22 cellular contexts compared by ENCODE assay signal in genomic region chr15:99430881-99431401, GRCh38.
A peak's percentile ranks its signal among the peaks of the same experiment; 100 is the strongest.
DNase-seq lines count a peak whose midpoint lies in the region; ATAC-seq and TF ChIP-seq lines count a peak whose summit lies in the region.
"Had no signal": no experiment of that assay in that cellular context is flagged by ENCODE, and none has a peak within 500 bp of the region (broad histone marks: within the 10 kb centered on the region; RNA-seq: fewer than 3 reads in every experiment).

No MANE protein-coding gene starts in this region.

- H3K36me3 Mint-ChIP-seq in type B pancreatic cell: no peaks in the 10 kb centered on the region
- H3K36me3 Mint-ChIP-seq: CD8-positive, alpha-beta T cell had no signal

- ATAC-seq in Right ventricle myocardium superior (ENCODE audit: poor library complexity) (peak; percentile 62), mucosa of descending colon (no peak), HG03175 (IDR thresholded peaks at IDR 0.05; ENCODE audit: unreplicated experiment) (no peak)
- ATAC-seq: activated T-cell treated with anti-CD3 and anti-CD28 coated beads, Interleukin-2, amount 50 U/mL, for 72 hours; CD8-positive, alpha-beta T cell; Panc1; pancreas had no signal

- no peak overlapping the region for H3K27ac Mint-ChIP-seq in type B pancreatic cell
- H3K27ac Mint-ChIP-seq: activated T-cell treated with anti-CD3 and anti-CD28 coated beads, Interleukin-2, amount 50 U/mL, for 72 hours had no signal

- no peaks in the 10 kb centered on the region for H3K27me3 Mint-ChIP-seq in type B pancreatic cell

- no peak overlapping the region for H3K4me3 Mint-ChIP-seq in type B pancreatic cell
- H3K4me3 Mint-ChIP-seq: activated T-cell treated with anti-CD3 and anti-CD28 coated beads, Interleukin-2, amount 50 U/mL, for 72 hours; CD8-positive, alpha-beta T cell had no signal

- H3K27ac ChIP-seq in tibial artery: no peak overlapping the region
- H3K27ac ChIP-seq: adrenal gland, cardiac muscle cell, pancreas had no signal

- H3K36me3 ChIP-seq in mucosa of descending colon (ENCODE audit: low read depth) (no peaks in the 10 kb centered on the region), tibial artery (no peaks in the 10 kb centered on the region)
- H3K36me3 ChIP-seq: adrenal gland, cardiac muscle cell, pancreas had no signal

- H3K9me3 ChIP-seq in mucosa of descending colon (no peaks in the 10 kb centered on the region), tibial artery (no peaks in the 10 kb centered on the region)
- H3K9me3 ChIP-seq: adrenal gland, pancreas had no signal

- peaks cover 26% of the 10 kb centered on the region for H3K4me1 Mint-ChIP-seq in type B pancreatic cell (ENCODE audit: unreplicated experiment)

- H3K9me3 Mint-ChIP-seq in type B pancreatic cell: no peaks in the 10 kb centered on the region
- H3K9me3 Mint-ChIP-seq: activated T-cell treated with anti-CD3 and anti-CD28 coated beads, Interleukin-2, amount 50 U/mL, for 72 hours; CD8-positive, alpha-beta T cell had no signal

- peak; percentile 51 for DNase-seq in activated effector memory CD4-positive, alpha-beta T cell treated with anti-CD3 and anti-CD28 coated beads, Interleukin-2, amount 50 U/mL, for 16 hours
- DNase-seq in activated effector memory CD4-positive, alpha-beta T cell treated with Interleukin-2 at 50 U/mL for 16 hours: no peak
- DNase-seq in Right ventricle myocardium superior: peak; percentile 61
- DNase-seq in mucosa of descending colon: peak in 2 of 3 donors; percentile 19 to 34
- peak; percentile 14 to 45 for DNase-seq in tibial artery
- DNase-seq in type B pancreatic cell (ENCODE audit: extremely low spot score, unreplicated experiment): no peak
- no peak for DNase-seq in Ammon's horn (ENCODE audit: low spot score)
- DNase-seq: activated CD4-positive, alpha-beta T cell treated with anti-CD3 and anti-CD28 coated beads, Interleukin-2, amount 50 U/mL, for 4 hours; activated T-cell treated with anti-CD3 and anti-CD28 coated beads, Interleukin-2, amount 50 U/mL, for 72 hours; CD8-positive, alpha-beta T cell; DMS79; effector CD4-positive, alpha-beta T cell; HCEC 1CT; islet precursor cell; Karpas-422; NCI-H1105 treated with DMSO at 0.1 percent for 48 hours; small intestine had no signal

- intact Hi-C loops in Right ventricle myocardium superior (cut with DNase I): no loop called here
- intact Hi-C loops in mucosa of descending colon (cut with DNase I, micrococcal nuclease): no loop called here
- intact Hi-C loops in tibial artery (cut with DNase I; ENCODE audit: low total_unique reads): loop anchor here (10.0 kb wide), 1 partner anchor 134 kb away; the partner anchor contains the start of gene MEF2A

- TF ChIP-seq CTCF in mucosa of descending colon (IDR thresholded peaks at IDR 0.05): no peak
- TF ChIP-seq CTCF in tibial artery (IDR thresholded peaks at IDR 0.05): no peak
- no peak for TF ChIP-seq CTCF in type B pancreatic cell (conservative IDR thresholded peaks at IDR 0.05)

- H3K4me1 ChIP-seq in mucosa of descending colon (ENCODE audit: low read depth): peaks cover 28% of the 10 kb centered on the region
- peaks cover 0 to 23% (median 10%) of the 10 kb centered on the region in 4 donors for H3K4me1 ChIP-seq in tibial artery

- H3K4me3 ChIP-seq in mucosa of descending colon: no peak overlapping the region
- H3K4me3 ChIP-seq in tibial artery: no peak overlapping the region
- H3K4me3 ChIP-seq: adrenal gland, cardiac muscle cell, pancreas had no signal

- no peaks in the 10 kb centered on the region for H3K27me3 ChIP-seq in tibial artery
- H3K27me3 ChIP-seq: cardiac muscle cell, pancreas had no signal

Comparison
In these comparisons a context has a peak if more than half of its experiments do, and no peak if none do; other contexts are left out.
1. DNase-seq: peak in activated effector memory CD4-positive, alpha-beta T cell treated with anti-CD3 and anti-CD28 coated beads, Interleukin-2, amount 50 U/mL, for 16 hours (single experiment), Right ventricle myocardium superior (single experiment), mucosa of descending colon (2 of 3) and tibial artery (2 of 2); none in activated effector memory CD4-positive, alpha-beta T cell treated with Interleukin-2 at 50 U/mL for 16 hours (single experiment), type B pancreatic cell (single experiment) and Ammon's horn (single experiment).